Comparison of ENCODE assay signal across 16 cellular contexts in genomic region chr2:172564376-172564775, GRCh38. TPM values are rescaled to one million over a fixed set of nuclear protein-coding genes. Genes with fewer than 3 reads are reported as not detected.
DNase-seq lines count a peak whose midpoint lies in the region; ATAC-seq and TF ChIP-seq lines count a peak whose summit lies in the region.
"Had no signal": no experiment of that assay in that cellular context is flagged by ENCODE, and none has a peak within 500 bp of the region (broad histone marks: within the 10 kb centered on the region; RNA-seq: fewer than 3 reads in every experiment).

No MANE protein-coding gene starts in this region.

- H3K9me3 ChIP-seq in breast epithelium = no peaks in the 10 kb centered on the region
- H3K9me3 ChIP-seq: A549, HAP-1 had no signal

- H3K4me1 ChIP-seq in breast epithelium = no peaks in the 10 kb centered on the region
- H3K4me1 ChIP-seq: A549, HAP-1 had no signal

- POLR2A ChIA-PET in MCF 10A (lab: Yijun Ruan, JAX) = interaction anchor here (0.6 to 2.6 kb wide), 5 partner anchors 9 to 1633 kb away, joined by 3 to 15 read pairs (median 4); partner anchors contain the start of gene PDK1

- TF ChIP-seq CTCF in MCF 10A (IDR thresholded peaks at IDR 0.05; ENCODE audit: unreplicated experiment) (no peak), breast epithelium (IDR thresholded peaks at IDR 0.05) (no peak)

- CTCF ChIA-PET in MCF 10A (lab: Yijun Ruan, JAX) = interaction anchor here (0.6 kb wide), 1 partner anchor 146 kb away, joined by 3 read pairs; no protein-coding TSS in a partner anchor

- H3K27ac ChIP-seq in breast epithelium = no peak overlapping the region
- H3K27ac ChIP-seq: A549 had no signal

- DNase-seq in MCF 10A (ENCODE audit: unreplicated experiment) = peak; percentile 21
- DNase-seq in breast epithelium (ENCODE audit: low spot score in 2 of 2) = no peak
- peak; percentile 6 for DNase-seq in RPMI7951 (ENCODE audit: low read depth)
- peak; percentile 6 for DNase-seq in fibroblast of gingiva (ENCODE audit: low read depth)
- DNase-seq in superior temporal gyrus (ENCODE audit: extremely low spot score) = peak; percentile 13
- no peak for DNase-seq in NOMO-1 (lab: John Stamatoyannopoulos, UW; ENCODE audit: unreplicated experiment in 2 of 2)
- no peak for DNase-seq in cerebellar cortex (ENCODE audit: low spot score)
- DNase-seq: GDM1, Kasumi-1, MV-4-11, NCI-H1436, NCI-H82, SIG-M5 had no signal

- H3K27me3 Mint-ChIP-seq in MCF 10A (ENCODE audit: insufficient read depth, unreplicated experiment) = no peaks in the 10 kb centered on the region

- H3K9me3 Mint-ChIP-seq in MCF 10A (ENCODE audit: unreplicated experiment) = no peaks in the 10 kb centered on the region

- BruUV-seq in MCF 10A (replicated peaks; lab: Mats Ljungman, UMichigan) = no TSS peak

- no peak overlapping the region for H3K4me3 ChIP-seq in breast epithelium
- H3K4me3 ChIP-seq: A549, HAP-1 had no signal

- peaks cover 55% of the 10 kb centered on the region for H3K36me3 Mint-ChIP-seq in MCF 10A (ENCODE audit: insufficient read depth, unreplicated experiment)

- no peak for ATAC-seq in GM21737 (IDR thresholded peaks at IDR 0.05; ENCODE audit: unreplicated experiment)
- ATAC-seq: A549 had no signal

- no peaks in the 10 kb centered on the region for H3K36me3 ChIP-seq in breast epithelium

- no peaks in the 10 kb centered on the region for H3K27me3 ChIP-seq in breast epithelium

- no peak overlapping the region for H3K4me3 Mint-ChIP-seq in MCF 10A (ENCODE audit: unreplicated experiment)

- peak overlapping the region; percentile 66 for H3K27ac Mint-ChIP-seq in MCF 10A (ENCODE audit: low read depth, unreplicated experiment)

- intact Hi-C loops in MCF 10A (cut with micrococcal nuclease) (no loop called here), breast epithelium (cut with DNase I; ENCODE audit: low total_unique reads) (no loop called here)

- TF ChIP-seq POLR2A in breast epithelium (IDR thresholded peaks at IDR 0.05) = no peak

- peaks cover 10% of the 10 kb centered on the region for H3K4me1 Mint-ChIP-seq in MCF 10A (ENCODE audit: insufficient read depth, unreplicated experiment)

RNA-seq across cellular contexts. Expression of gene PDK1, which starts 8.5 kb away (rescaled TPM):
- total RNA-seq in MCF 10A (2022) (18.7 and 26.5 TPM in 2 replicates), breast epithelium (10 to 100 TPM; 19.0 to 20.0 (median 19.0) TPM)
- total RNA-seq in RPMI7951 (2014; rRNA removed; shearing (Covaris generic)) = 60.7 and 66.9 TPM in 2 replicates

Comparison
In these comparisons a context has a peak if more than half of its experiments do, and no peak if none do; other contexts are left out.
1. DNase-seq: peak in MCF 10A (single experiment), RPMI7951 (single experiment), fibroblast of gingiva (single experiment) and superior temporal gyrus (single experiment); none in breast epithelium (0 of 2), NOMO-1 (0 of 2) and cerebellar cortex (single experiment).